ENCODE assay signal across 1 cellular context in genomic region chr19:54133312-54133956, GRCh38.
TF ChIP-seq lines count a peak whose summit lies in the region.

No MANE protein-coding gene starts in this region.

TF ChIP-seq in HepG2, 621 proteins besides CTCF, POLR2A, EP300 and RAD21 (continues in another document):
- TF ChIP-seq RFXAP (CRISPR knock-in tag; IDR thresholded peaks at IDR 0.05; ENCODE audit: borderline replicate concordance) (no peak), SIN3A (IDR thresholded peaks at IDR 0.05; ENCODE audit: borderline replicate concordance, low read depth, low read length) (no peak), SRSF1 (optimal IDR thresholded peaks at IDR 0.05; ENCODE audit: low read depth, low read length) (peak; percentile 75), HMGXB3 (CRISPR knock-in tag; IDR thresholded peaks at IDR 0.05; ENCODE audit: borderline replicate concordance) (no peak), NR3C1 (CRISPR knock-in tag; IDR thresholded peaks at IDR 0.05) (no peak), RBM22 (optimal IDR thresholded peaks at IDR 0.05; ENCODE audit: low read length) (peak; percentile 78), ZNF891 (CRISPR knock-in tag; IDR thresholded peaks at IDR 0.05) (no peak), PAF1 (CRISPR knock-in tag; IDR thresholded peaks at IDR 0.05) (no peak), ZXDC (CRISPR knock-in tag; IDR thresholded peaks at IDR 0.05) (no peak), ZBTB14 (CRISPR knock-in tag; IDR thresholded peaks at IDR 0.05) (no peak), RARA (CRISPR knock-in tag; IDR thresholded peaks at IDR 0.05) (no peak), ZSCAN25 (CRISPR knock-in tag; IDR thresholded peaks at IDR 0.05) (0 out of 2 replicates have a peak, but pooled peaks have one; percentile 38), ZSCAN29 (CRISPR knock-in tag; conservative IDR thresholded peaks at IDR 0.05) (no peak), NFAT5 (CRISPR knock-in tag; IDR thresholded peaks at IDR 0.05) (no peak), ZNF205 (CRISPR knock-in tag; IDR thresholded peaks at IDR 0.05) (no peak), PRPF4 (IDR thresholded peaks at IDR 0.05; ENCODE audit: low read depth, low read length, poor library complexity, severe bottlenecking) (peak; percentile 84), PLSCR1 (CRISPR knock-in tag; IDR thresholded peaks at IDR 0.05; ENCODE audit: borderline replicate concordance) (no peak), ZBTB33 (CRISPR knock-in tag; IDR thresholded peaks at IDR 0.05) (no peak), RBM39 (IDR thresholded peaks at IDR 0.05; ENCODE audit: low read depth, low read length, poor library complexity, severe bottlenecking) (peak; percentile 95), NR2F1 (CRISPR knock-in tag; IDR thresholded peaks at IDR 0.05) (no peak), FIP1L1 (IDR thresholded peaks at IDR 0.05; ENCODE audit: borderline replicate concordance, insufficient read depth, low read depth, low read length) (peak; percentile 84; the same call in 1 of the 2 replicates), NCOA5 (CRISPR knock-in tag; IDR thresholded peaks at IDR 0.05) (no peak), CERS6 (CRISPR knock-in tag; IDR thresholded peaks at IDR 0.05) (no peak), ZSCAN12 (CRISPR knock-in tag; IDR thresholded peaks at IDR 0.05) (no peak), ZNF329 (CRISPR knock-in tag; IDR thresholded peaks at IDR 0.05; ENCODE audit: low read depth) (no peak), TARDBP (CRISPR knock-in tag; IDR thresholded peaks at IDR 0.05) (no peak), MXD1 (CRISPR knock-in tag; IDR thresholded peaks at IDR 0.05) (no peak), CBX1 (IDR thresholded peaks at IDR 0.05; ENCODE audit: low read depth) (no peak), REST (IDR thresholded peaks at IDR 0.05; ENCODE audit: borderline replicate concordance in 1 of 2, low read depth in 1 of 2, low read length in 2 of 2) (no peak), ZBTB49 (CRISPR knock-in tag; IDR thresholded peaks at IDR 0.05; ENCODE audit: borderline replicate concordance) (no peak)
